In genomic region chr20:53834044-53834442, GRCh38 we compare ENCODE assay signal across 12 cellular contexts.
DNase-seq lines count a peak whose midpoint lies in the region; ATAC-seq and TF ChIP-seq lines count a peak whose summit lies in the region.
"Had no signal": no experiment of that assay in that cellular context is flagged by ENCODE, and none has a peak within 500 bp of the region (broad histone marks: within the 10 kb centered on the region; RNA-seq: fewer than 3 reads in every experiment).

No MANE protein-coding gene starts in this region.

- H3K79me2 ChIP-seq in OCI-LY1 (ENCODE audit: insufficient read depth, low read length), result no peaks in the 10 kb centered on the region

- no peaks in the 10 kb centered on the region for H3K27me3 ChIP-seq in CD8-positive, alpha-beta T cell (ENCODE audit: insufficient read depth, low read length)
- no peaks in the 10 kb centered on the region for H3K27me3 ChIP-seq in OCI-LY1 (ENCODE audit: insufficient read depth, low read length)
- no peaks in the 10 kb centered on the region for H3K27me3 ChIP-seq in left lung
- H3K27me3 ChIP-seq in lower lobe of right lung (ENCODE audit: low read depth), result no peaks in the 10 kb centered on the region
- H3K27me3 ChIP-seq: esophagus muscularis mucosa, neural progenitor cell had no signal

- no peak for TF ChIP-seq CTCF in CD8-positive, alpha-beta T cell (IDR thresholded peaks at IDR 0.05)
- TF ChIP-seq CTCF in OCI-LY1 (IDR thresholded peaks at IDR 0.05; ENCODE audit: low read length) (no peak), left lung (IDR thresholded peaks at IDR 0.05) (no peak), lower lobe of right lung (IDR thresholded peaks at IDR 0.05) (no peak)

- CTCF ChIA-PET in CD8-positive, alpha-beta T cell (lab: Charles Lee), result no interaction called here

- H3K9ac ChIP-seq in OCI-LY1 (ENCODE audit: low read length), result peak overlapping the region; percentile 33
- H3K9ac ChIP-seq: neural progenitor cell had no signal

- no peak for ATAC-seq in CD8-positive, alpha-beta T cell
- ATAC-seq in GM21723 (IDR thresholded peaks at IDR 0.05; ENCODE audit: unreplicated experiment) (peak; percentile 28), left lung (no peak), lower lobe of right lung (no peak)
- no peak for ATAC-seq in effector memory CD8-positive, alpha-beta T cell (replicated peaks)

- POLR2A ChIA-PET in CD8-positive, alpha-beta T cell (lab: Charles Lee), result interaction anchor here (0.6 kb wide), 1 partner anchor 114 kb away, joined by 3 read pairs; no protein-coding TSS in a partner anchor

- DNase-seq in CD8-positive, alpha-beta T cell, result no peak
- DNase-seq in effector memory CD8-positive, alpha-beta T cell, result no peak
- no peak for DNase-seq in left lung
- DNase-seq in stimulated activated CD4-positive, alpha-beta T cell treated with anti-CD3 and anti-CD28 coated beads, Interleukin-4, amount 100 ng/mL, for 4 hours, result no peak
- no peak for DNase-seq in lower lobe of right lung
- DNase-seq in stimulated activated CD4-positive, alpha-beta T cell treated with anti-CD3 and anti-CD28 coated beads, Interleukin-12 subunit alpha, Interleukin-12 subunit beta, amount 100 ng/mL, for 4 hours, result no peak
- DNase-seq: NCI-H1417, T1000 had no signal

- H3K4me1 Mint-ChIP-seq in CD8-positive, alpha-beta T cell (ENCODE audit: low read depth), result peaks cover 66% of the 10 kb centered on the region
- H3K4me1 Mint-ChIP-seq in effector memory CD8-positive, alpha-beta T cell (ENCODE audit: low read depth in 2 of 2), result peaks cover 25 to 47% of the 10 kb centered on the region in 2 donors

- peak overlapping the region; percentile 81 for H3K27ac Mint-ChIP-seq in CD8-positive, alpha-beta T cell
- peak overlapping the region; percentile 12 to 75 for H3K27ac Mint-ChIP-seq in effector memory CD8-positive, alpha-beta T cell

- no peaks in the 10 kb centered on the region for H3K36me3 ChIP-seq in CD8-positive, alpha-beta T cell (ENCODE audit: insufficient read depth, low read length)
- no peaks in the 10 kb centered on the region; the same call in 1 of the 2 replicates for H3K36me3 ChIP-seq in OCI-LY1 (ENCODE audit: insufficient read depth, low read length)
- no peaks in the 10 kb centered on the region for H3K36me3 ChIP-seq in left lung
- H3K36me3 ChIP-seq in lower lobe of right lung, result no peaks in the 10 kb centered on the region
- H3K36me3 ChIP-seq: esophagus muscularis mucosa, neural progenitor cell had no signal

- intact Hi-C loops in CD8-positive, alpha-beta T cell (cut with DNase I, micrococcal nuclease), result no loop called here
- intact Hi-C loops in left lung (cut with DNase I) (no loop called here), lower lobe of right lung (cut with DNase I) (no loop called here)

- 0 out of 2 replicates have a peak, but pooled peaks cover 4% of the 10 kb centered on the region for H3F3A ChIP-seq in OCI-LY1 (ENCODE audit: insufficient read depth, low read length)

- H3K36me3 Mint-ChIP-seq in CD8-positive, alpha-beta T cell, result peaks cover 2% of the 10 kb centered on the region
- H3K36me3 Mint-ChIP-seq in effector memory CD8-positive, alpha-beta T cell (ENCODE audit: insufficient read depth), result peaks cover 17% of the 10 kb centered on the region
- H3K36me3 Mint-ChIP-seq: neural progenitor cell had no signal

- H3K9me3 ChIP-seq in CD8-positive, alpha-beta T cell (ENCODE audit: low read length), result no peaks in the 10 kb centered on the region
- H3K9me3 ChIP-seq in OCI-LY1 (ENCODE audit: low read length) (peaks cover 4% of the 10 kb centered on the region; the same call in 1 of the 2 replicates), left lung (no peaks in the 10 kb centered on the region), lower lobe of right lung (no peaks in the 10 kb centered on the region)
- H3K9me3 ChIP-seq: esophagus muscularis mucosa had no signal

- H3K9me3 Mint-ChIP-seq in CD8-positive, alpha-beta T cell, result no peaks in the 10 kb centered on the region
- H3K9me3 Mint-ChIP-seq in effector memory CD8-positive, alpha-beta T cell, result peaks cover 0 to 7% of the 10 kb centered on the region in 2 donors

- H3K9me2 ChIP-seq in OCI-LY1 (ENCODE audit: low read depth, low read length), result no peaks in the 10 kb centered on the region

- no peaks in the 10 kb centered on the region for H4K20me1 ChIP-seq in OCI-LY1 (ENCODE audit: insufficient read depth, low read length)

- peaks cover 53% of the 10 kb centered on the region for H3K4me1 ChIP-seq in CD8-positive, alpha-beta T cell (ENCODE audit: insufficient read depth, low read length)
- H3K4me1 ChIP-seq in OCI-LY1 (ENCODE audit: insufficient read depth, low read length, severe bottlenecking), result peaks cover 59% of the 10 kb centered on the region
- peaks cover 0 to 48% of the 10 kb centered on the region in 2 donors for H3K4me1 ChIP-seq in left lung
- H3K4me1 ChIP-seq in lower lobe of right lung, result peaks cover 24% of the 10 kb centered on the region

- no peak overlapping the region for H3K4me3 ChIP-seq in CD8-positive, alpha-beta T cell (ENCODE audit: low read depth, low read length)
- H3K4me3 ChIP-seq in OCI-LY1 (ENCODE audit: low read depth, low read length, poor library complexity, severe bottlenecking), result no peak overlapping the region
- H3K4me3 ChIP-seq in left lung, result no peak overlapping the region
- H3K4me3 ChIP-seq in lower lobe of right lung, result no peak overlapping the region
- H3K4me3 ChIP-seq: esophagus muscularis mucosa, neural progenitor cell had no signal

- no peaks in the 10 kb centered on the region for H3K27me3 Mint-ChIP-seq in CD8-positive, alpha-beta T cell (ENCODE audit: low read depth)
- no peaks in the 10 kb centered on the region for H3K27me3 Mint-ChIP-seq in effector memory CD8-positive, alpha-beta T cell

- no peak overlapping the region for H3K27ac ChIP-seq in CD8-positive, alpha-beta T cell (ENCODE audit: low read depth, low read length)
- H3K27ac ChIP-seq in OCI-LY1 (ENCODE audit: low read depth, low read length, poor library complexity, severe bottlenecking) (peak overlapping the region; percentile 84), left lung (no peak overlapping the region), lower lobe of right lung (no peak overlapping the region)
- H3K27ac ChIP-seq: esophagus muscularis mucosa, neural progenitor cell had no signal

- no peak overlapping the region for H2AFZ ChIP-seq in OCI-LY1 (ENCODE audit: low read length)
- H2AFZ ChIP-seq: neural progenitor cell had no signal

- no peak overlapping the region for H3K4me3 Mint-ChIP-seq in CD8-positive, alpha-beta T cell
- peak overlapping the region in 1 of 2 donors; percentile 82 for H3K4me3 Mint-ChIP-seq in effector memory CD8-positive, alpha-beta T cell
- H3K4me3 Mint-ChIP-seq: neural progenitor cell had no signal

- peak overlapping the region; percentile 23 for H3K4me2 ChIP-seq in OCI-LY1 (ENCODE audit: low read length)
- H3K4me2 ChIP-seq: neural progenitor cell had no signal
